11 cellular contexts compared by ENCODE assay signal in the genomic region with DNA sequence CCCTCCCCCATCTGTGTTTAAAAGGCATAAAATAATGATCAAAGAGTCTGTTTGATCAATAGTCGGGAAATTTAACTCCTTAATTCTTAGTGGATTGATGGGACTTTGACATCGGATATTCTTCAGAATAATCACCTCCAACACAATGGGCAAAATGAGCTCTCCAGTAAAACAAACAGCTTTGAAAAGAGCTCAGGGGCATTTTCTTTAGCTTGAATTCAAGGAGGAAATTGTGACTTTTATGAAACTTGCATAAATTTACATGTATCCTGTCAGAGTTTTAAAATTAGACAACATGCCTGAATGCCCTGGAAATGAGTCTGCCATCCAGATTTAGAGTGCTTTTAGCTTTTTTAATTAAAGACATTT.
DNase-seq lines count a peak whose midpoint lies in the region; ATAC-seq, FAIRE-seq and TF ChIP-seq lines count a peak whose summit lies in the region.
"Had no signal": no experiment of that assay in that cellular context is flagged by ENCODE, and none has a peak within 500 bp of the region (broad histone marks: within the 10 kb centered on the region; RNA-seq: fewer than 3 reads in every experiment).

No MANE protein-coding gene starts in this region.

- H3K4me3 ChIP-seq in Panc1 (ENCODE audit: low read depth in 2 of 2, low read length in 2 of 2) (no peak overlapping the region), endothelial cell of umbilical vein (replicated peaks in 1 of 3; ENCODE audit: insufficient read depth in 1 of 3, low read depth in 1 of 3, low read length in 3 of 3) (no peak overlapping the region)

- peaks cover 90% of the 10 kb centered on the region for H3K36me3 Mint-ChIP-seq in activated T-cell treated with anti-CD3 and anti-CD28 coated beads, Interleukin-2, amount 50 U/mL, for 24 hours (ENCODE audit: low read depth)
- H3K36me3 Mint-ChIP-seq in stimulated activated naive CD8-positive, alpha-beta T cell treated with anti-CD3 and anti-CD28 coated beads, Interleukin-15, Interleukin-2, amounts not matched to agents 100 ng/mL and 50 ng/mL, for 24 hours (ENCODE audit: low read depth): peaks cover 62% of the 10 kb centered on the region

- H3K27ac ChIP-seq in Panc1 (ENCODE audit: low read length) (peak overlapping the region; percentile 9; the same call in 1 of the 2 replicates), endothelial cell of umbilical vein (ENCODE audit: insufficient read depth, low read depth, low read length) (no peak overlapping the region)

- H3K27ac Mint-ChIP-seq in activated T-cell treated with anti-CD3 and anti-CD28 coated beads, Interleukin-2, amount 50 U/mL, for 24 hours: peak overlapping the region; percentile 98
- peak overlapping the region; percentile 98 for H3K27ac Mint-ChIP-seq in stimulated activated naive CD8-positive, alpha-beta T cell treated with anti-CD3 and anti-CD28 coated beads, Interleukin-15, Interleukin-2, amounts not matched to agents 100 ng/mL and 50 ng/mL, for 24 hours

- peaks cover 94% of the 10 kb centered on the region for H3K4me1 Mint-ChIP-seq in activated T-cell treated with anti-CD3 and anti-CD28 coated beads, Interleukin-2, amount 50 U/mL, for 24 hours (ENCODE audit: low read depth)
- H3K4me1 Mint-ChIP-seq in stimulated activated naive CD8-positive, alpha-beta T cell treated with anti-CD3 and anti-CD28 coated beads, Interleukin-15, Interleukin-2, amounts not matched to agents 100 ng/mL and 50 ng/mL, for 24 hours (ENCODE audit: low read depth): peaks cover 88% of the 10 kb centered on the region

- H3K27me3 Mint-ChIP-seq in activated T-cell treated with anti-CD3 and anti-CD28 coated beads, Interleukin-2, amount 50 U/mL, for 24 hours: no peaks in the 10 kb centered on the region
- no peaks in the 10 kb centered on the region for H3K27me3 Mint-ChIP-seq in stimulated activated naive CD8-positive, alpha-beta T cell treated with anti-CD3 and anti-CD28 coated beads, Interleukin-15, Interleukin-2, amounts not matched to agents 100 ng/mL and 50 ng/mL, for 24 hours

- H3K9me1 ChIP-seq in endothelial cell of umbilical vein (replicated peaks; ENCODE audit: control insufficient read depth, extremely low read depth, insufficient read depth, low read length): no peaks in the 10 kb centered on the region

- BruUV-seq in Panc1 (replicated peaks; lab: Mats Ljungman, UMichigan) (no TSS peak), endothelial cell of umbilical vein (replicated peaks; lab: Mats Ljungman, UMichigan) (no TSS peak)

- peak overlapping the region; percentile 38 for H3K4me3 Mint-ChIP-seq in activated T-cell treated with anti-CD3 and anti-CD28 coated beads, Interleukin-2, amount 50 U/mL, for 24 hours
- H3K4me3 Mint-ChIP-seq in stimulated activated naive CD8-positive, alpha-beta T cell treated with anti-CD3 and anti-CD28 coated beads, Interleukin-15, Interleukin-2, amounts not matched to agents 100 ng/mL and 50 ng/mL, for 24 hours: peak overlapping the region; percentile 49

- peak overlapping the region; percentile 16 for H2AFZ ChIP-seq in endothelial cell of umbilical vein (ENCODE audit: low read depth, low read length)

- TF ChIP-seq POLR2A in endothelial cell of umbilical vein (IDR thresholded peaks at IDR 0.05; ENCODE audit: low read depth, low read length): no peak

- dilution Hi-C loops in endothelial cell of umbilical vein (cut with MboI; ENCODE audit: extremely low pct_ligation_motif_present, low sequenced_read_pairs): no loop called here

- ATAC-seq in Panc1 (no peak), HG03439 (IDR thresholded peaks at IDR 0.05; ENCODE audit: unreplicated experiment) (no peak)

- in situ Hi-C loops in Panc1 (cut with HindIII; ENCODE audit: low pct_unique_long_range_greater_than_20kb, low sequenced_read_pairs): no loop called here

- intact Hi-C loops in Panc1 (cut with micrococcal nuclease; ENCODE audit: unreplicated experiment): no loop called here
- intact Hi-C loops in endothelial cell of umbilical vein (cut with micrococcal nuclease): no loop called here

- TF ChIP-seq CTCF in Panc1 (IDR thresholded peaks at IDR 0.05) (no peak), endothelial cell of umbilical vein (IDR thresholded peaks at IDR 0.05; ENCODE audit: extremely low read depth in 1 of 2, insufficient read depth in 1 of 2, low read depth in 1 of 2, low read length in 2 of 2) (no peak)

- H3K4me1 ChIP-seq in Panc1 (ENCODE audit: control insufficient read depth, insufficient read depth, low read length): peaks cover 62% of the 10 kb centered on the region
- peaks cover 21% of the 10 kb centered on the region for H3K4me1 ChIP-seq in endothelial cell of umbilical vein (ENCODE audit: control insufficient read depth, extremely low read depth, insufficient read depth, low read length)

- POLR2A ChIA-PET in Panc1 (lab: Charles Lee) (no interaction called here), endothelial cell of umbilical vein (lab: Charles Lee) (no interaction called here)

- H3K36me3 ChIP-seq in Panc1 (ENCODE audit: control insufficient read depth, insufficient read depth, low read length): no peaks in the 10 kb centered on the region
- no peaks in the 10 kb centered on the region for H3K36me3 ChIP-seq in endothelial cell of umbilical vein (ENCODE audit: control insufficient read depth in 2 of 2, extremely low read depth in 1 of 2, insufficient read depth in 2 of 2, low read length in 2 of 2)

- H3K9me3 ChIP-seq in Panc1 (ENCODE audit: control insufficient read depth, insufficient read depth, low read depth, low read length) (no peaks in the 10 kb centered on the region), endothelial cell of umbilical vein (replicated peaks; ENCODE audit: control insufficient read depth, insufficient read depth, low read length) (no peaks in the 10 kb centered on the region)

- no peak for DNase-seq in activated T-cell treated with anti-CD3 and anti-CD28 coated beads, Interleukin-2, amount 50 U/mL, for 24 hours
- no peak for DNase-seq in activated T-cell treated with anti-CD3 and anti-CD28 coated beads, Interleukin-2, amount 50 U/mL, for 48 hours
- DNase-seq in Panc1 (ENCODE audit: low read depth, low spot score) (no peak), endothelial cell of umbilical vein (ENCODE audit: low read depth, low spot score) (no peak), activated gamma-delta T cell treated with Interleukin-2 at 50 U/mL for 16 hours (no peak), Ammon's horn (ENCODE audit: low spot score) (no peak)
- DNase-seq: activated CD4-positive, alpha-beta T cell treated with anti-CD3 and anti-CD28 coated beads, Interleukin-2, amount 50 U/mL, for 4 hours; foreskin melanocyte; NCI-H2029 had no signal

- H3K27me3 ChIP-seq in Panc1 (ENCODE audit: control insufficient read depth, insufficient read depth, low read length) (no peaks in the 10 kb centered on the region), endothelial cell of umbilical vein (ENCODE audit: control insufficient read depth in 2 of 2, insufficient read depth in 2 of 2, low read length in 2 of 2) (no peaks in the 10 kb centered on the region)

- H3K79me2 ChIP-seq in endothelial cell of umbilical vein (ENCODE audit: control insufficient read depth, insufficient read depth, low read length): no peaks in the 10 kb centered on the region

- FAIRE-seq in endothelial cell of umbilical vein (lab: Jason Lieb, UNC): peak; percentile 4

- H3K9me3 Mint-ChIP-seq in activated T-cell treated with anti-CD3 and anti-CD28 coated beads, Interleukin-2, amount 50 U/mL, for 24 hours: peaks cover 6% of the 10 kb centered on the region
- peaks cover 13% of the 10 kb centered on the region for H3K9me3 Mint-ChIP-seq in stimulated activated naive CD8-positive, alpha-beta T cell treated with anti-CD3 and anti-CD28 coated beads, Interleukin-15, Interleukin-2, amounts not matched to agents 100 ng/mL and 50 ng/mL, for 24 hours

- no peak overlapping the region for H3K9ac ChIP-seq in endothelial cell of umbilical vein (replicated peaks; ENCODE audit: extremely low read depth, insufficient read depth, low read length)

- H4K20me1 ChIP-seq in endothelial cell of umbilical vein (replicated peaks; ENCODE audit: control insufficient read depth, extremely low read depth, insufficient read depth, low read length): no peaks in the 10 kb centered on the region

- CTCF ChIA-PET in Panc1 (lab: Charles Lee) (no interaction called here), endothelial cell of umbilical vein (lab: Charles Lee) (interaction anchor here (0.7 to 2.6 kb wide), 9 partner anchors 8 to 417 kb away, joined by 3 to 10 read pairs (median 3); no protein-coding TSS in a partner anchor)

- peak overlapping the region; percentile 37 for H3K4me2 ChIP-seq in endothelial cell of umbilical vein (ENCODE audit: insufficient read depth, low read length)

TF ChIP-seq in endothelial cell of umbilical vein, 7 proteins besides CTCF, POLR2A, EP300 and RAD21:
- TF ChIP-seq EZH2 (IDR thresholded peaks at IDR 0.05; ENCODE audit: borderline replicate concordance, low read depth, low read length, severe bottlenecking) (no peak), GATA2 (IDR thresholded peaks at IDR 0.05; ENCODE audit: insufficient read depth, insufficient read length, low read depth, low read length) (no peak), POLR2AphosphoS5 (IDR thresholded peaks at IDR 0.05; ENCODE audit: insufficient read depth, low read depth, low read length) (no peak)
- TF ChIP-seq, protein P1, sequence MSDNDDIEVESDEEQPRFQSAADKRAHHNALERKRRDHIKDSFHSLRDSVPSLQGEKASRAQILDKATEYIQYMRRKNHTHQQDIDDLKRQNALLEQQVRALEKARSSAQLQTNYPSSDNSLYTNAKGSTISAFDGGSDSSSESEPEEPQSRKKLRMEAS (IDR thresholded peaks at IDR 0.05; ENCODE audit: insufficient read depth, insufficient read length): no peak
TF ChIP-seq in endothelial cell of umbilical vein: peak in this region for 0.
